ENCODE assay signal across 31 cellular contexts in the genomic region with DNA sequence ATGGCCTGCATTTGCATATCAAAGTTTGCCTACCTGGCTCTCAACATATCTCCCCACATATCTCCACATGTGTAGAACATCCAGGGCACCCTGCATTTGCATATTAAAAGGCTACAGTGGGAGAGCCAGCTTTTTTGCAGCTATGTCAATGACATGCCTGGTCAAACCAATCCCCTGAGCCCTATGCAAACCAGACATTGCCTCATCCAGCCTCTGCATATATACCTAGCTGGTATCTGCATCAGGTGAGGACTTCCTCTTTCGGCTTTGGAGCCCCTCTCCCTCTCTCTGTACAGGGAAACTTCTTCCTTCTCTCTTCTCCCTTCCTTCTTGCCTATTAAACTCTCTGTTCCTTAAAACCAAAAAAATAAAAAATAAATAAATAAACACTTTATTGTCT.
"Had no signal": no experiment of that assay in that cellular context is flagged by ENCODE, and none has a peak within 500 bp of the region (broad histone marks: within the 10 kb centered on the region; RNA-seq: fewer than 3 reads in every experiment).

No MANE protein-coding gene starts in this region.

- H3K4me1 ChIP-seq: adrenal gland, ascending aorta, breast epithelium, colonic mucosa, esophagus squamous epithelium had no signal

- DNase-seq: activated CD4-positive, alpha-beta memory T cell treated with anti-CD3 and anti-CD28 coated beads, Interleukin-2, amount 10 ng/mL, durations not matched to agents 7 days and 5 days; activated CD4-positive, alpha-beta T cell treated with anti-CD3 and anti-CD28 coated beads for 1 hour; activated CD4-positive, alpha-beta T cell treated with anti-CD3 and anti-CD28 coated beads for 4 hours; activated CD4-positive, alpha-beta T cell treated with anti-CD3 and anti-CD28 coated beads, Interleukin-2, amount 10 ng/mL, durations not matched to agents 7 days and 5 days; activated CD4-positive, alpha-beta T cell treated with anti-CD3 and anti-CD28 coated beads, Interleukin-2, amount 50 U/mL, for 4 hours; activated CD8-positive, alpha-beta memory T cell treated with anti-CD3 and anti-CD28 coated beads, Interleukin-2, amount 50 U/mL, for 48 hours; activated gamma-delta T cell; activated naive CD4-positive, alpha-beta T cell; activated naive CD4-positive, alpha-beta T cell treated with anti-CD3 and anti-CD28 coated beads, Interleukin-2, amount 50 U/mL, for 16 hours; activated naive CD8-positive, alpha-beta T cell treated with anti-CD3 and anti-CD28 coated beads, Interleukin-2, amount 50 U/mL, for 24 hours; activated T-cell treated with anti-CD3 and anti-CD28 coated beads for 4 hours; activated T-cell treated with anti-CD3 and anti-CD28 coated beads, Interleukin-2, amount 50 U/mL, for 24 hours; activated T-cell treated with anti-CD3 and anti-CD28 coated beads, Interleukin-2, amount 50 U/mL, for 72 hours; adrenal gland; amygdala; central memory CD4-positive, alpha-beta T cell; cerebellar nuclear complex; colonic mucosa; effector CD8-positive, alpha-beta T cell; esophagus squamous epithelium; head of caudate nucleus; T-helper 2 cell had no signal

- H3K36me3 Mint-ChIP-seq: activated naive CD8-positive, alpha-beta T cell; brain had no signal

- H3K27ac ChIP-seq: adrenal gland, ascending aorta, breast epithelium, cardiac muscle cell, colonic mucosa, epithelial cell of prostate, esophagus squamous epithelium had no signal

- H3K27ac Mint-ChIP-seq: activated CD4-positive, alpha-beta memory T cell treated with anti-CD3 and anti-CD28 coated beads, Interleukin-2, amount 10 ng/mL, durations not matched to agents 7 days and 5 days; activated CD4-positive, alpha-beta T cell treated with anti-CD3 and anti-CD28 coated beads, Interleukin-2, amount 10 ng/mL, durations not matched to agents 7 days and 5 days; activated naive CD8-positive, alpha-beta T cell; activated naive CD8-positive, alpha-beta T cell treated with anti-CD3 and anti-CD28 coated beads, Interleukin-2, amount 50 U/mL, for 24 hours; activated T-cell treated with anti-CD3 and anti-CD28 coated beads, Interleukin-2, amount 50 U/mL, for 24 hours; activated T-cell treated with anti-CD3 and anti-CD28 coated beads, Interleukin-2, amount 50 U/mL, for 72 hours; brain had no signal

- H3K4me3 Mint-ChIP-seq: activated CD4-positive, alpha-beta memory T cell treated with anti-CD3 and anti-CD28 coated beads, Interleukin-2, amount 10 ng/mL, durations not matched to agents 7 days and 5 days; activated CD4-positive, alpha-beta T cell treated with anti-CD3 and anti-CD28 coated beads, Interleukin-2, amount 10 ng/mL, durations not matched to agents 7 days and 5 days; activated naive CD8-positive, alpha-beta T cell; activated naive CD8-positive, alpha-beta T cell treated with anti-CD3 and anti-CD28 coated beads, Interleukin-2, amount 50 U/mL, for 24 hours; activated T-cell treated with anti-CD3 and anti-CD28 coated beads, Interleukin-2, amount 50 U/mL, for 24 hours; activated T-cell treated with anti-CD3 and anti-CD28 coated beads, Interleukin-2, amount 50 U/mL, for 72 hours; brain had no signal

- H3K9me3 Mint-ChIP-seq: activated CD4-positive, alpha-beta memory T cell treated with anti-CD3 and anti-CD28 coated beads, Interleukin-2, amount 10 ng/mL, durations not matched to agents 7 days and 5 days; activated CD4-positive, alpha-beta T cell treated with anti-CD3 and anti-CD28 coated beads, Interleukin-2, amount 10 ng/mL, durations not matched to agents 7 days and 5 days; activated naive CD8-positive, alpha-beta T cell treated with anti-CD3 and anti-CD28 coated beads, Interleukin-2, amount 50 U/mL, for 24 hours; activated T-cell treated with anti-CD3 and anti-CD28 coated beads, Interleukin-2, amount 50 U/mL, for 24 hours; activated T-cell treated with anti-CD3 and anti-CD28 coated beads, Interleukin-2, amount 50 U/mL, for 72 hours had no signal

- FAIRE-seq: endometrium, endothelial cell of umbilical vein, frontal cortex had no signal

- ATAC-seq: activated naive CD8-positive, alpha-beta T cell treated with anti-CD3 and anti-CD28 coated beads, Interleukin-2, amount 50 U/mL, for 24 hours; activated T-cell treated with anti-CD3 and anti-CD28 coated beads, Interleukin-2, amount 50 U/mL, for 72 hours had no signal

- H3K36me3 ChIP-seq: adrenal gland, ascending aorta, breast epithelium, cardiac muscle cell, colonic mucosa, esophagus squamous epithelium had no signal

- H3K27me3 Mint-ChIP-seq: activated CD4-positive, alpha-beta memory T cell treated with anti-CD3 and anti-CD28 coated beads, Interleukin-2, amount 10 ng/mL, durations not matched to agents 7 days and 5 days; activated CD4-positive, alpha-beta T cell treated with anti-CD3 and anti-CD28 coated beads, Interleukin-2, amount 10 ng/mL, durations not matched to agents 7 days and 5 days; activated naive CD8-positive, alpha-beta T cell treated with anti-CD3 and anti-CD28 coated beads, Interleukin-2, amount 50 U/mL, for 24 hours; activated T-cell treated with anti-CD3 and anti-CD28 coated beads, Interleukin-2, amount 50 U/mL, for 24 hours had no signal

- H3K27me3 ChIP-seq: adrenal gland, ascending aorta, breast epithelium, cardiac muscle cell, colonic mucosa, esophagus squamous epithelium had no signal

- H3K4me3 ChIP-seq: adrenal gland, ascending aorta, breast epithelium, cardiac muscle cell, colonic mucosa, esophagus squamous epithelium had no signal

- H3K4me1 Mint-ChIP-seq: activated CD4-positive, alpha-beta memory T cell treated with anti-CD3 and anti-CD28 coated beads, Interleukin-2, amount 10 ng/mL, durations not matched to agents 7 days and 5 days; activated CD4-positive, alpha-beta T cell treated with anti-CD3 and anti-CD28 coated beads, Interleukin-2, amount 10 ng/mL, durations not matched to agents 7 days and 5 days; activated naive CD8-positive, alpha-beta T cell treated with anti-CD3 and anti-CD28 coated beads, Interleukin-2, amount 50 U/mL, for 24 hours had no signal
